1 cellular context compared by ENCODE assay signal in genomic region chr10:103476046-103476768, GRCh38.
TF ChIP-seq lines count a peak whose summit lies in the region.

No MANE protein-coding gene starts in this region.

TF ChIP-seq in IMR-90, 13 proteins besides CTCF, POLR2A, EP300 and RAD21:
- TF ChIP-seq NFE2L2 (IDR thresholded peaks at IDR 0.05; ENCODE audit: low read depth, low read length) (no peak), FOS (IDR thresholded peaks at IDR 0.05; ENCODE audit: low read depth, low read length) (no peak), CEBPB (IDR thresholded peaks at IDR 0.05; ENCODE audit: low read depth, low read length) (no peak), CHD1 (IDR thresholded peaks at IDR 0.05; ENCODE audit: low read depth, low read length) (no peak), BHLHE40 (IDR thresholded peaks at IDR 0.05; ENCODE audit: low read depth, low read length) (no peak), ELK1 (IDR thresholded peaks at IDR 0.05; ENCODE audit: borderline replicate concordance, low read depth, low read length) (no peak), SMC3 (IDR thresholded peaks at IDR 0.05; ENCODE audit: low read depth, low read length) (no peak), MXI1 (IDR thresholded peaks at IDR 0.05; ENCODE audit: borderline replicate concordance, low read depth, low read length) (no peak)
- TF ChIP-seq, protein P1, sequence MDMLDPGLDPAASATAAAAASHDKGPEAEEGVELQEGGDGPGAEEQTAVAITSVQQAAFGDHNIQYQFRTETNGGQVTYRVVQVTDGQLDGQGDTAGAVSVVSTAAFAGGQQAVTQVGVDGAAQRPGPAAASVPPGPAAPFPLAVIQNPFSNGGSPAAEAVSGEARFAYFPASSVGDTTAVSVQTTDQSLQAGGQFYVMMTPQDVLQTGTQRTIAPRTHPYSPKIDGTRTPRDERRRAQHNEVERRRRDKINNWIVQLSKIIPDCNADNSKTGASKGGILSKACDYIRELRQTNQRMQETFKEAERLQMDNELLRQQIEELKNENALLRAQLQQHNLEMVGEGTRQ (IDR thresholded peaks at IDR 0.05; ENCODE audit: low read depth, low read length), result no peak
